12 cellular contexts compared by ENCODE assay signal in genomic region chr12:53365245-53365904, GRCh38. TPM values are rescaled to one million over a fixed set of nuclear protein-coding genes. Genes with fewer than 3 reads are reported as not detected.
DNase-seq lines count a peak whose midpoint lies in the region; ATAC-seq, FAIRE-seq and TF ChIP-seq lines count a peak whose summit lies in the region.
"Had no signal": no experiment of that assay in that cellular context is flagged by ENCODE, and none has a peak within 500 bp of the region (broad histone marks: within the 10 kb centered on the region; RNA-seq: fewer than 3 reads in every experiment).

No MANE protein-coding gene starts in this region.

- POLR2A ChIA-PET in OCI-LY7 (lab: Charles Lee) = interaction anchor here (0.6 to 1.8 kb wide), 2 partner anchors 17 to 76 kb away, joined by 4 to 7 read pairs; no protein-coding TSS in a partner anchor
- POLR2A ChIA-PET in Caco-2 (lab: Charles Lee) = interaction anchor here (0.9 kb wide), 1 partner anchor 14 kb away, joined by 14 read pairs; no protein-coding TSS in a partner anchor

- no peak overlapping the region for H3K27ac Mint-ChIP-seq in Caco-2 (ENCODE audit: unreplicated experiment)

- WGBS in pancreas, 2 donors = 77% methylated on average over 4 of the region's 4 CpGs

- H3K27me3 Mint-ChIP-seq in Caco-2 (ENCODE audit: insufficient read depth, unreplicated experiment) = no peaks in the 10 kb centered on the region

- CTCF ChIA-PET in OCI-LY7 (lab: Charles Lee; ENCODE audit: unreplicated experiment) = no interaction called here
- CTCF ChIA-PET in Caco-2 (lab: Charles Lee) = no interaction called here

- H3K27ac ChIP-seq in DND-41 (ENCODE audit: low read length) (no peak overlapping the region), OCI-LY7 (ENCODE audit: low read depth, low read length, poor library complexity, severe bottlenecking) (no peak overlapping the region), epithelial cell of prostate (peak overlapping the region; percentile 61), pancreas (peak overlapping the region in 2 of 4 donors; percentile 60 to 68)

- H3K4me1 Mint-ChIP-seq in Caco-2 (ENCODE audit: low read depth, unreplicated experiment) = no peaks in the 10 kb centered on the region

- peaks cover 4% of the 10 kb centered on the region for H3K4me1 ChIP-seq in DND-41 (ENCODE audit: insufficient read depth, low read length)
- peaks cover 9% of the 10 kb centered on the region for H3K4me1 ChIP-seq in OCI-LY7 (ENCODE audit: insufficient read depth, low read length, poor library complexity, severe bottlenecking)
- peaks cover 2 to 11% (median 5%) of the 10 kb centered on the region in 3 donors for H3K4me1 ChIP-seq in pancreas
- no peaks in the 10 kb centered on the region for H3K4me1 ChIP-seq in Caco-2

- no peak for TF ChIP-seq CTCF in DND-41 (IDR thresholded peaks at IDR 0.05; ENCODE audit: borderline replicate concordance, extremely low read depth, low read length, poor library complexity, severe bottlenecking)
- no peak for TF ChIP-seq CTCF in OCI-LY7 (conservative IDR thresholded peaks at IDR 0.05; ENCODE audit: low read length)
- TF ChIP-seq CTCF in pancreas (IDR thresholded peaks at IDR 0.05) = no peak
- no peak for TF ChIP-seq CTCF in Caco-2 (IDR thresholded peaks at IDR 0.05; ENCODE audit: insufficient read depth in 1 of 2, low read depth in 1 of 2, low read length in 1 of 2, severe bottlenecking in 1 of 2, unreplicated experiment in 1 of 2)
- no peak for TF ChIP-seq CTCF in GM20000 (IDR thresholded peaks at IDR 0.05; ENCODE audit: extremely low read depth, missing control alignments)

- no peak overlapping the region for H3K4me3 Mint-ChIP-seq in Caco-2 (ENCODE audit: unreplicated experiment)

- no peak overlapping the region for H3K4me2 ChIP-seq in DND-41 (ENCODE audit: insufficient read depth, low read length)
- no peak overlapping the region for H3K4me2 ChIP-seq in OCI-LY7 (ENCODE audit: low read length)

- BruUV-seq in OCI-LY7 (replicated peaks; lab: Mats Ljungman, UMichigan) (no TSS peak), Caco-2 (replicated peaks; lab: Mats Ljungman, UMichigan) (no TSS peak)

- H3K4me3 ChIP-seq in DND-41 (ENCODE audit: low read depth in 1 of 2, low read length in 2 of 2) (no peak overlapping the region), OCI-LY7 (ENCODE audit: low read depth, low read length, poor library complexity, severe bottlenecking) (no peak overlapping the region), pancreas (no peak overlapping the region), Caco-2 (ENCODE audit: low read depth, low read length) (no peak overlapping the region)

- intact Hi-C loops in OCI-LY7 (cut with micrococcal nuclease; ENCODE audit: unreplicated experiment) (no loop called here), pancreas (cut with DNase I) (no loop called here), Caco-2 (cut with micrococcal nuclease; ENCODE audit: unreplicated experiment) (no loop called here)

- H3K9ac ChIP-seq in DND-41 (ENCODE audit: low read depth, low read length) = no peak overlapping the region

- no peak for FAIRE-seq in pancreas (lab: Jason Lieb, UNC)

- no peaks in the 10 kb centered on the region for H3K9me3 ChIP-seq in DND-41 (ENCODE audit: insufficient read depth, low read length, severe bottlenecking)
- no peaks in the 10 kb centered on the region for H3K9me3 ChIP-seq in OCI-LY7 (ENCODE audit: low read length)
- H3K9me3 ChIP-seq in pancreas = no peaks in the 10 kb centered on the region
- H3K9me3 ChIP-seq in Caco-2 = no peaks in the 10 kb centered on the region

- H3K9me2 ChIP-seq in OCI-LY7 (ENCODE audit: insufficient read depth, low read length) = no peaks in the 10 kb centered on the region

- H4K20me1 ChIP-seq in DND-41 (ENCODE audit: insufficient read depth, low read length) (no peaks in the 10 kb centered on the region), OCI-LY7 (ENCODE audit: insufficient read depth, low read length) (no peaks in the 10 kb centered on the region)

- H3K79me2 ChIP-seq in DND-41 (ENCODE audit: insufficient read depth, low read length) = no peaks in the 10 kb centered on the region
- no peaks in the 10 kb centered on the region for H3K79me2 ChIP-seq in OCI-LY7 (ENCODE audit: insufficient read depth, low read depth, low read length)

- no peaks in the 10 kb centered on the region for H3K36me3 Mint-ChIP-seq in Caco-2 (ENCODE audit: insufficient read depth, unreplicated experiment)
- H3K36me3 Mint-ChIP-seq: brain had no signal

- H3K27me3 ChIP-seq in DND-41 (ENCODE audit: insufficient read depth, low read length, poor library complexity) (no peaks in the 10 kb centered on the region), pancreas (no peaks in the 10 kb centered on the region), Caco-2 (replicated peaks; ENCODE audit: control insufficient read depth, insufficient read depth, low read length) (no peaks in the 10 kb centered on the region)

- ATAC-seq in DND-41 (ENCODE audit: insufficient read depth, low read depth) (no peak), pancreas (peak in 3 of 4 donors; percentile 22 to 77 (median 65)), HG02678 (IDR thresholded peaks at IDR 0.05; ENCODE audit: unreplicated experiment) (no peak), GM21515 (IDR thresholded peaks at IDR 0.05; ENCODE audit: unreplicated experiment) (no peak)

- H3K36me3 ChIP-seq in DND-41 (ENCODE audit: insufficient read depth, low read length) (no peaks in the 10 kb centered on the region), OCI-LY7 (ENCODE audit: insufficient read depth, low read length) (no peaks in the 10 kb centered on the region), pancreas (no peaks in the 10 kb centered on the region), Caco-2 (ENCODE audit: control insufficient read depth, insufficient read depth, low read length) (no peaks in the 10 kb centered on the region)

- DNase-seq in DND-41 (no peak), OCI-LY7 (ENCODE audit: low spot score) (no peak), epithelial cell of prostate (ENCODE audit: low read depth, low spot score) (no peak), pancreas (no peak), Caco-2 (no peak), GM20000 (ENCODE audit: low spot score) (no peak)
- DNase-seq: NCI-H524 had no signal

- H2AFZ ChIP-seq in DND-41 (ENCODE audit: low read depth, low read length) = peak overlapping the region; percentile 14; the same call in 1 of the 2 replicates
- H2AFZ ChIP-seq in OCI-LY7 (ENCODE audit: low read length) = peak overlapping the region; percentile 42; the same call in 1 of the 2 replicates

- no peaks in the 10 kb centered on the region for H3K9me3 Mint-ChIP-seq in Caco-2 (ENCODE audit: unreplicated experiment)

RNA-seq across cellular contexts. Expression of gene SP1, which starts 14.6 kb away (rescaled TPM):
- 47.3 and 58.9 TPM in 2 replicates for total RNA-seq in OCI-LY7 (2014; rRNA removed; shearing (Covaris generic))
- 83.9 and 93.9 TPM in 2 replicates for total RNA-seq in OCI-LY7 (2022)
- 10 to 100 TPM; 25.1 to 48.4 (median 32.5) TPM for total RNA-seq in pancreas
- 10 to 100 TPM in 1 of 2 donors, 1 to 10 TPM in 1; 8.4 to 10.8 TPM for polyA plus RNA-seq in pancreas
- 78.1 and 83.3 TPM in 2 replicates for total RNA-seq in Caco-2 (2022)

RNA-seq across cellular contexts. Expression of gene SP7, which starts 29.2 kb away (rescaled TPM):
- total RNA-seq in OCI-LY7 (2014; rRNA removed; shearing (Covaris generic)) = 0.16 TPM in 1 of 2 replicates, not detected in the other
- 0.27 TPM in 1 of 2 replicates, not detected in the other for total RNA-seq in OCI-LY7 (2022)
- not detected for total RNA-seq in pancreas
- not detected for polyA plus RNA-seq in pancreas
- not detected in 2 replicates for total RNA-seq in Caco-2 (2022)
- total RNA-seq: renal cortical epithelial cell, temporal lobe had no signal

RNA-seq across cellular contexts. Expression of gene AAAS, which starts 44.0 kb away (rescaled TPM):
- 85.5 and 95.6 TPM in 2 replicates for total RNA-seq in OCI-LY7 (2014; rRNA removed; shearing (Covaris generic))
- total RNA-seq in OCI-LY7 (2022) = 94.5 and 109 TPM in 2 replicates
- 10 to 100 TPM; 18.6 to 37.0 (median 22.6) TPM for total RNA-seq in pancreas
- 10 to 100 TPM; 51.7 to 61.1 TPM for polyA plus RNA-seq in pancreas
- 63.8 and 67.2 TPM in 2 replicates for total RNA-seq in Caco-2 (2022)

RNA-seq across cellular contexts. Expression of gene AMHR2, which starts 58.3 kb away (rescaled TPM):
- total RNA-seq in OCI-LY7 (2014; rRNA removed; shearing (Covaris generic)) = not detected in 2 replicates
- total RNA-seq in OCI-LY7 (2022) = not detected in 2 replicates
- 1 to 10 TPM; 1.7 to 8.1 (median 3.0) TPM for total RNA-seq in pancreas
- polyA plus RNA-seq in pancreas = 1 to 10 TPM; 2.5 to 2.9 TPM
- 0.28 and 0.48 TPM in 2 replicates for total RNA-seq in Caco-2 (2022)
- total RNA-seq: renal cortical epithelial cell, temporal lobe had no signal

Comparison
In these comparisons a context has a peak if more than half of its experiments do, and no peak if none do; other contexts are left out.
1. ATAC-seq: peak in pancreas (3 of 4); none in DND-41 (single experiment), HG02678 (single experiment) and GM21515 (single experiment).